In genomic region chr2:64019083-64019974, GRCh38 we compare ENCODE assay signal across 1 cellular context.
A peak's percentile ranks its signal among the peaks of the same experiment; 100 is the strongest.
TF ChIP-seq lines count a peak whose summit lies in the region.

TSS of gene VPS54 (minus strand) at chr2:64019428. CDS start at chr2:63983999, 35,429 bp downstream.

TF ChIP-seq in K562, 482 proteins besides CTCF, POLR2A, EP300 and RAD21 (continued from another document and continues in another):
- TF ChIP-seq, protein P1, sequence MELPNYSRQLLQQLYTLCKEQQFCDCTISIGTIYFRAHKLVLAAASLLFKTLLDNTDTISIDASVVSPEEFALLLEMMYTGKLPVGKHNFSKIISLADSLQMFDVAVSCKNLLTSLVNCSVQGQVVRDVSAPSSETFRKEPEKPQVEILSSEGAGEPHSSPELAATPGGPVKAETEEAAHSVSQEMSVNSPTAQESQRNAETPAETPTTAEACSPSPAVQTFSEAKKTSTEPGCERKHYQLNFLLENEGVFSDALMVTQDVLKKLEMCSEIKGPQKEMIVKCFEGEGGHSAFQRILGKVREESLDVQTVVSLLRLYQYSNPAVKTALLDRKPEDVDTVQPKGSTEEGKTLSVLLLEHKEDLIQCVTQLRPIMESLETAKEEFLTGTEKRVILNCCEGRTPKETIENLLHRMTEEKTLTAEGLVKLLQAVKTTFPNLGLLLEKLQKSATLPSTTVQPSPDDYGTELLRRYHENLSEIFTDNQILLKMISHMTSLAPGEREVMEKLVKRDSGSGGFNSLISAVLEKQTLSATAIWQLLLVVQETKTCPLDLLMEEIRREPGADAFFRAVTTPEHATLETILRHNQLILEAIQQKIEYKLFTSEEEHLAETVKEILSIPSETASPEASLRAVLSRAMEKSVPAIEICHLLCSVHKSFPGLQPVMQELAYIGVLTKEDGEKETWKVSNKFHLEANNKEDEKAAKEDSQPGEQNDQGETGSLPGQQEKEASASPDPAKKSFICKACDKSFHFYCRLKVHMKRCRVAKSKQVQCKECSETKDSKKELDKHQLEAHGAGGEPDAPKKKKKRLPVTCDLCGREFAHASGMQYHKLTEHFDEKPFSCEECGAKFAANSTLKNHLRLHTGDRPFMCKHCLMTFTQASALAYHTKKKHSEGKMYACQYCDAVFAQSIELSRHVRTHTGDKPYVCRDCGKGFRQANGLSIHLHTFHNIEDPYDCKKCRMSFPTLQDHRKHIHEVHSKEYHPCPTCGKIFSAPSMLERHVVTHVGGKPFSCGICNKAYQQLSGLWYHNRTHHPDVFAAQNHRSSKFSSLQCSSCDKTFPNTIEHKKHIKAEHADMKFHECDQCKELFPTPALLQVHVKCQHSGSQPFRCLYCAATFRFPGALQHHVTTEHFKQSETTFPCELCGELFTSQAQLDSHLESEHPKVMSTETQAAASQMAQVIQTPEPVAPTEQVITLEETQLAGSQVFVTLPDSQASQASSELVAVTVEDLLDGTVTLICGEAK (IDR thresholded peaks at IDR 0.05) = peak; percentile 65
- TF ChIP-seq, protein P1 (CRISPR knock-in tag; IDR thresholded peaks at IDR 0.05) = no peak
- no peak for TF ChIP-seq TRIM28 (IDR thresholded peaks at IDR 0.05)
- peak; percentile 64; the same call in 1 of the 2 replicates for TF ChIP-seq RB1 (IDR thresholded peaks at IDR 0.05; ENCODE audit: low read depth)
- no peak for TF ChIP-seq NR4A1 (CRISPR knock-in tag; IDR thresholded peaks at IDR 0.05)
- TF ChIP-seq NR4A1 (tag; IDR thresholded peaks at IDR 0.05) = peak; percentile 85; the same call in 1 of the 2 replicates
- no peak for TF ChIP-seq ZNF518B (CRISPR knock-in tag; IDR thresholded peaks at IDR 0.05)
- TF ChIP-seq, protein P2, sequence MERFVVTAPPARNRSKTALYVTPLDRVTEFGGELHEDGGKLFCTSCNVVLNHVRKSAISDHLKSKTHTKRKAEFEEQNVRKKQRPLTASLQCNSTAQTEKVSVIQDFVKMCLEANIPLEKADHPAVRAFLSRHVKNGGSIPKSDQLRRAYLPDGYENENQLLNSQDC (CRISPR knock-in tag; IDR thresholded peaks at IDR 0.05) = no peak
- TF ChIP-seq SRSF7 (optimal IDR thresholded peaks at IDR 0.05; ENCODE audit: low read depth, low read length) = no peak
- TF ChIP-seq KAT2B (IDR thresholded peaks at IDR 0.05; ENCODE audit: low read depth, low read length) = no peak
- no peak for TF ChIP-seq GATA2 (CRISPR knock-in tag; IDR thresholded peaks at IDR 0.05)
- no peak for TF ChIP-seq E2F4 (CRISPR knock-in tag; IDR thresholded peaks at IDR 0.05; ENCODE audit: low read depth)
- no peak for TF ChIP-seq ZNF282 (CRISPR knock-in tag; IDR thresholded peaks at IDR 0.05)
- peak; percentile 87; the same call in 1 of the 2 replicates for TF ChIP-seq NFRKB (IDR thresholded peaks at IDR 0.05; ENCODE audit: low read depth)
- TF ChIP-seq SMAD1 (IDR thresholded peaks at IDR 0.05; ENCODE audit: low read depth, low read length, partially characterized antibody) = peak; percentile 47
- TF ChIP-seq, protein P3, sequence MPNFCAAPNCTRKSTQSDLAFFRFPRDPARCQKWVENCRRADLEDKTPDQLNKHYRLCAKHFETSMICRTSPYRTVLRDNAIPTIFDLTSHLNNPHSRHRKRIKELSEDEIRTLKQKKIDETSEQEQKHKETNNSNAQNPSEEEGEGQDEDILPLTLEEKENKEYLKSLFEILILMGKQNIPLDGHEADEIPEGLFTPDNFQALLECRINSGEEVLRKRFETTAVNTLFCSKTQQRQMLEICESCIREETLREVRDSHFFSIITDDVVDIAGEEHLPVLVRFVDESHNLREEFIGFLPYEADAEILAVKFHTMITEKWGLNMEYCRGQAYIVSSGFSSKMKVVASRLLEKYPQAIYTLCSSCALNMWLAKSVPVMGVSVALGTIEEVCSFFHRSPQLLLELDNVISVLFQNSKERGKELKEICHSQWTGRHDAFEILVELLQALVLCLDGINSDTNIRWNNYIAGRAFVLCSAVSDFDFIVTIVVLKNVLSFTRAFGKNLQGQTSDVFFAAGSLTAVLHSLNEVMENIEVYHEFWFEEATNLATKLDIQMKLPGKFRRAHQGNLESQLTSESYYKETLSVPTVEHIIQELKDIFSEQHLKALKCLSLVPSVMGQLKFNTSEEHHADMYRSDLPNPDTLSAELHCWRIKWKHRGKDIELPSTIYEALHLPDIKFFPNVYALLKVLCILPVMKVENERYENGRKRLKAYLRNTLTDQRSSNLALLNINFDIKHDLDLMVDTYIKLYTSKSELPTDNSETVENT (CRISPR knock-in tag; IDR thresholded peaks at IDR 0.05) = peak; percentile 71
- TF ChIP-seq AFF4 (CRISPR knock-in tag; IDR thresholded peaks at IDR 0.05) = no peak
- no peak; the same call in 1 of the 2 replicates for TF ChIP-seq GTF2E2 (tag; IDR thresholded peaks at IDR 0.05)
- TF ChIP-seq U2AF1 (optimal IDR thresholded peaks at IDR 0.05; ENCODE audit: low read depth, low read length) = no peak
- TF ChIP-seq ZNF699 (CRISPR knock-in tag; IDR thresholded peaks at IDR 0.05; ENCODE audit: insufficient replicate concordance) = no peak
- no peak for TF ChIP-seq CBFB (CRISPR knock-in tag; IDR thresholded peaks at IDR 0.05)
- no peak for TF ChIP-seq XRCC4 (IDR thresholded peaks at IDR 0.05; ENCODE audit: extremely low read depth, insufficient read depth, insufficient read length)
- no peak for TF ChIP-seq CBFA2T3 (IDR thresholded peaks at IDR 0.05)
- no peak for TF ChIP-seq CSDE1 (IDR thresholded peaks at IDR 0.05)
- TF ChIP-seq ZNF324 (CRISPR knock-in tag; IDR thresholded peaks at IDR 0.05) = 0 out of 2 replicates have a peak, but pooled peaks have one; percentile 23
- no peak for TF ChIP-seq IRF2 (CRISPR knock-in tag; IDR thresholded peaks at IDR 0.05)
- no peak for TF ChIP-seq JUN (IDR thresholded peaks at IDR 0.05; ENCODE audit: borderline replicate concordance, low read depth, low read length)
- TF ChIP-seq JUN (CRISPR knock-in tag; IDR thresholded peaks at IDR 0.05; ENCODE audit: borderline replicate concordance) = no peak
- TF ChIP-seq BACH1 (tag; IDR thresholded peaks at IDR 0.05) = peak; percentile 57; the same call in 1 of the 2 replicates
- no peak for TF ChIP-seq CEBPG (CRISPR knock-in tag; IDR thresholded peaks at IDR 0.05)
- no peak for TF ChIP-seq CEBPG (tag; conservative IDR thresholded peaks at IDR 0.05 in 1 of 2, IDR thresholded peaks at IDR 0.05 in 1 of 2)
- TF ChIP-seq, protein P4, sequence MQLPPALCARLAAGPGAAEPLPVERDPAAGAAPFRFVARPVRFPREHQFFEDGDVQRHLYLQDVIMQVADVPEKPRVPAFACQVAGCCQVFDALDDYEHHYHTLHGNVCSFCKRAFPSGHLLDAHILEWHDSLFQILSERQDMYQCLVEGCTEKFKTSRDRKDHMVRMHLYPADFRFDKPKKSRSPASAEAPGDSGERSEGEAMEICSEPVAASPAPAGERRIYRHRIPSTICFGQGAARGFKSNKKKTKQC (CRISPR knock-in tag; IDR thresholded peaks at IDR 0.05) = no peak
- no peak for TF ChIP-seq THRAP3 (IDR thresholded peaks at IDR 0.05; ENCODE audit: borderline replicate concordance)
- TF ChIP-seq SUPT5H (IDR thresholded peaks at IDR 0.05) = peak; percentile 56
- no peak for TF ChIP-seq ZNF778 (CRISPR knock-in tag; IDR thresholded peaks at IDR 0.05)
- no peak for TF ChIP-seq ZNF785 (CRISPR knock-in tag; IDR thresholded peaks at IDR 0.05)
- TF ChIP-seq SRSF3 (IDR thresholded peaks at IDR 0.05; ENCODE audit: insufficient read depth, low read length) = no peak
- no peak for TF ChIP-seq SRSF1 (IDR thresholded peaks at IDR 0.05; ENCODE audit: low read depth, low read length)
